In genomic region chr3:132245547-132245946, GRCh38 we compare ENCODE assay signal across 22 cellular contexts.
DNase-seq lines count a peak whose midpoint lies in the region; ATAC-seq and TF ChIP-seq lines count a peak whose summit lies in the region.
"Had no signal": no experiment of that assay in that cellular context is flagged by ENCODE, and none has a peak within 500 bp of the region (broad histone marks: within the 10 kb centered on the region; RNA-seq: fewer than 3 reads in every experiment).

No MANE protein-coding gene starts in this region.

- no peak for TF ChIP-seq CTCF in fibroblast of lung (conservative IDR thresholded peaks at IDR 0.05 in 1 of 2, IDR thresholded peaks at IDR 0.05 in 1 of 2; ENCODE audit: low read depth in 1 of 2, low read length in 2 of 2)
- TF ChIP-seq CTCF in retinal pigment epithelial cell (conservative IDR thresholded peaks at IDR 0.05; ENCODE audit: low read depth, low read length) = no peak

- POLR2A ChIA-PET in activated CD4-positive, alpha-beta memory T cell treated with anti-CD3 and anti-CD28 coated beads for 36 hours (lab: Charles Lee) = no interaction called here

- H3K9ac ChIP-seq in fibroblast of lung (ENCODE audit: insufficient read depth, low read length) = no peak overlapping the region

- no peak overlapping the region for H2AFZ ChIP-seq in fibroblast of lung (ENCODE audit: low read length)

- no peaks in the 10 kb centered on the region for H3K4me1 ChIP-seq in fibroblast of lung (ENCODE audit: control insufficient read depth, extremely low read depth, insufficient read depth, low read length)

- no peaks in the 10 kb centered on the region for H3K36me3 Mint-ChIP-seq in activated CD4-positive, alpha-beta memory T cell treated with anti-CD3 and anti-CD28 coated beads for 36 hours
- H3K36me3 Mint-ChIP-seq: type B pancreatic cell had no signal

- H3K79me2 ChIP-seq in fibroblast of lung (ENCODE audit: control insufficient read depth, insufficient read depth, low read length) = no peaks in the 10 kb centered on the region

- ATAC-seq in GM18858 (IDR thresholded peaks at IDR 0.05; ENCODE audit: unreplicated experiment) = no peak
- ATAC-seq: HCT116 had no signal

- no peaks in the 10 kb centered on the region for H3K9me3 Mint-ChIP-seq in activated CD4-positive, alpha-beta memory T cell treated with anti-CD3 and anti-CD28 coated beads for 36 hours
- H3K9me3 Mint-ChIP-seq: stimulated activated naive CD8-positive, alpha-beta T cell treated with anti-CD3 and anti-CD28 coated beads, Interleukin-15, Interleukin-2, amounts not matched to agents 100 ng/mL and 50 ng/mL, for 24 hours; type B pancreatic cell had no signal

- H3K27me3 Mint-ChIP-seq in activated CD4-positive, alpha-beta memory T cell treated with anti-CD3 and anti-CD28 coated beads for 36 hours = peaks cover 7% of the 10 kb centered on the region

- no peak overlapping the region for H3K4me3 ChIP-seq in fibroblast of lung (replicated peaks in 1 of 4; ENCODE audit: control extremely low read depth in 1 of 4, insufficient read depth in 1 of 4, low read depth in 3 of 4, low read length in 4 of 4)
- no peak overlapping the region for H3K4me3 ChIP-seq in retinal pigment epithelial cell (ENCODE audit: low read length)
- H3K4me3 ChIP-seq: esophagus muscularis mucosa, lung had no signal

- peaks cover 5% of the 10 kb centered on the region for H3K27me3 ChIP-seq in fibroblast of lung (ENCODE audit: control insufficient read depth, insufficient read depth, low read length)
- H3K27me3 ChIP-seq: esophagus muscularis mucosa had no signal

- H3K36me3 ChIP-seq in fibroblast of lung (ENCODE audit: control insufficient read depth, insufficient read depth, low read length) = no peaks in the 10 kb centered on the region
- H3K36me3 ChIP-seq: esophagus muscularis mucosa had no signal

- CTCF ChIA-PET in activated CD4-positive, alpha-beta memory T cell treated with anti-CD3 and anti-CD28 coated beads for 36 hours (lab: Charles Lee) = no interaction called here

- H3K4me2 ChIP-seq in fibroblast of lung (ENCODE audit: extremely low read depth, insufficient read depth, low read length) = no peak overlapping the region

- H4K20me1 ChIP-seq in fibroblast of lung (ENCODE audit: control insufficient read depth, extremely low read depth, insufficient read depth, low read length) = no peaks in the 10 kb centered on the region

- no peak overlapping the region for H3K4me3 Mint-ChIP-seq in activated CD4-positive, alpha-beta memory T cell treated with anti-CD3 and anti-CD28 coated beads for 36 hours
- H3K4me3 Mint-ChIP-seq: B cell; stimulated activated naive CD8-positive, alpha-beta T cell treated with anti-CD3 and anti-CD28 coated beads, Interleukin-15, Interleukin-2, amounts not matched to agents 100 ng/mL and 50 ng/mL, for 24 hours; type B pancreatic cell had no signal

- H3K27ac ChIP-seq in fibroblast of lung (ENCODE audit: insufficient read depth, low read length) = no peak overlapping the region
- H3K27ac ChIP-seq: esophagus muscularis mucosa had no signal

- DNase-seq in DMS79 treated with DMSO at 0.1 percent for 48 hours (lab: John Stamatoyannopoulos, UW) = peak; percentile 39
- DNase-seq in DMS79 (lab: John Stamatoyannopoulos, UW) = no peak
- peak; percentile 22 for DNase-seq in RPMI7951 (ENCODE audit: low read depth)
- peak; percentile 36 to 51 for DNase-seq in fibroblast of lung (ENCODE audit: low read depth in 2 of 2)
- peak; percentile 58 for DNase-seq in retinal pigment epithelial cell (ENCODE audit: low read depth)
- DNase-seq in hippocampal formation (lab: John Stamatoyannopoulos, UW) = no peak
- no peak for DNase-seq in activated CD4-positive, alpha-beta memory T cell treated with anti-CD3 and anti-CD28 coated beads for 36 hours
- DNase-seq: 8988T; activated CD4-positive, alpha-beta T cell treated with anti-CD3 and anti-CD28 coated beads for 48 hours; caudate nucleus; head of caudate nucleus; NK-92 treated with Interleukin-12 subunit alpha and Interleukin-12 subunit beta, amount 100 ng/mL, for 24 hours; Right ventricle myocardium superior; stimulated activated CD4-positive, alpha-beta T cell treated with anti-CD3 and anti-CD28 coated beads, Interleukin-2, amount 100 ng/mL, for 24 hours; SW 1271 had no signal

- no peaks in the 10 kb centered on the region for H3K9me3 ChIP-seq in fibroblast of lung (ENCODE audit: control insufficient read depth, insufficient read depth, low read depth, low read length)
- H3K9me3 ChIP-seq: esophagus muscularis mucosa had no signal

- H3K4me1 Mint-ChIP-seq in activated CD4-positive, alpha-beta memory T cell treated with anti-CD3 and anti-CD28 coated beads for 36 hours (ENCODE audit: low read depth) = no peaks in the 10 kb centered on the region
- H3K4me1 Mint-ChIP-seq: B cell had no signal

- H3K27ac Mint-ChIP-seq in activated CD4-positive, alpha-beta memory T cell treated with anti-CD3 and anti-CD28 coated beads for 36 hours = no peak overlapping the region
- H3K27ac Mint-ChIP-seq: B cell; stimulated activated naive CD8-positive, alpha-beta T cell treated with anti-CD3 and anti-CD28 coated beads, Interleukin-15, Interleukin-2, amounts not matched to agents 100 ng/mL and 50 ng/mL, for 24 hours; type B pancreatic cell had no signal

- intact Hi-C loops in activated CD4-positive, alpha-beta memory T cell treated with anti-CD3 and anti-CD28 coated beads for 36 hours (cut with micrococcal nuclease) = no loop called here

Comparison
In these comparisons a context has a peak if more than half of its experiments do, and no peak if none do; other contexts are left out.
1. DNase-seq: peak in DMS79 treated with DMSO at 0.1 percent for 48 hours (single experiment), RPMI7951 (single experiment), fibroblast of lung (2 of 2) and retinal pigment epithelial cell (single experiment); none in DMS79 (single experiment), hippocampal formation (0 of 2) and activated CD4-positive, alpha-beta memory T cell treated with anti-CD3 and anti-CD28 coated beads for 36 hours (single experiment).